ENCODE assay signal across 17 cellular contexts in genomic region chr19:43611788-43612187, GRCh38. TPM values are rescaled to one million over a fixed set of nuclear protein-coding genes. Genes with fewer than 3 reads are reported as not detected.
A peak's percentile ranks its signal among the peaks of the same experiment; 100 is the strongest.
DNase-seq lines count a peak whose midpoint lies in the region; ATAC-seq and TF ChIP-seq lines count a peak whose summit lies in the region.
"Had no signal": no experiment of that assay in that cellular context is flagged by ENCODE, and none has a peak within 500 bp of the region (broad histone marks: within the 10 kb centered on the region; RNA-seq: fewer than 3 reads in every experiment).

Gene SRRM5, plus strand, starts transcription at chr19:43612088. Its CDS starts 34 bp downstream, at chr19:43612122.

- peaks cover 11% of the 10 kb centered on the region for H3K36me3 ChIP-seq in CD4-positive, alpha-beta memory T cell (ENCODE audit: insufficient read depth, low read length)
- peaks cover 32% of the 10 kb centered on the region for H3K36me3 ChIP-seq in IMR-90 (ENCODE audit: control insufficient read depth, insufficient read depth, low read length)

- H3K4me3 Mint-ChIP-seq in CD4-positive, alpha-beta memory T cell = no peak within 1 kb of the TSS
- peak within 1 kb of the TSS in 1 of 5 experiments; percentile 29 for H3K4me3 Mint-ChIP-seq in brain
- H3K4me3 Mint-ChIP-seq in neural crest cell = peak within 1 kb of the TSS; percentile 14
- no peak within 1 kb of the TSS for H3K4me3 Mint-ChIP-seq in CD14-positive monocyte

- H3K9me1 ChIP-seq in IMR-90 (ENCODE audit: insufficient read depth, low read length) = peaks cover 9% of the 10 kb centered on the region

- TF ChIP-seq CTCF in IMR-90 (conservative IDR thresholded peaks at IDR 0.05; ENCODE audit: low read depth, low read length) = no peak
- TF ChIP-seq CTCF in brain (conservative IDR thresholded peaks at IDR 0.05) = no peak
- no peak for TF ChIP-seq CTCF in neural crest cell (conservative IDR thresholded peaks at IDR 0.05)
- no peak for TF ChIP-seq CTCF in CD14-positive monocyte (IDR thresholded peaks at IDR 0.05)

- H3K4me1 Mint-ChIP-seq in CD4-positive, alpha-beta memory T cell = peaks cover 7 to 22% (median 18%) of the 10 kb centered on the region in 4 donors
- H3K4me1 Mint-ChIP-seq in brain = peaks cover 50% of the 10 kb centered on the region
- peaks cover 19% of the 10 kb centered on the region for H3K4me1 Mint-ChIP-seq in neural crest cell
- peaks cover 9% of the 10 kb centered on the region for H3K4me1 Mint-ChIP-seq in CD14-positive monocyte

- H3K27ac Mint-ChIP-seq in CD4-positive, alpha-beta memory T cell = peak within 1 kb of the TSS in 4 of 7 donors; percentile 5 to 81 (median 60)
- H3K27ac Mint-ChIP-seq in brain (peak within 1 kb of the TSS in 4 of 5 experiments; percentile 69 to 92 (median 82)), neural crest cell (ENCODE audit: unreplicated experiment) (peak within 1 kb of the TSS; percentile 93), CD14-positive monocyte (no peak within 1 kb of the TSS)

- no peaks in the 10 kb centered on the region for H3K9me3 Mint-ChIP-seq in CD4-positive, alpha-beta memory T cell
- H3K9me3 Mint-ChIP-seq in brain = no peaks in the 10 kb centered on the region
- peaks cover 5% of the 10 kb centered on the region for H3K9me3 Mint-ChIP-seq in neural crest cell
- peaks cover 0 to 6% (median 0%) of the 10 kb centered on the region in 7 donors for H3K9me3 Mint-ChIP-seq in CD14-positive monocyte

- H3K4me1 ChIP-seq in CD4-positive, alpha-beta memory T cell (ENCODE audit: insufficient read depth, low read length) = peaks cover under 1% of the 10 kb centered on the region
- H3K4me1 ChIP-seq in IMR-90 (ENCODE audit: control insufficient read depth, insufficient read depth, low read length) = no peaks in the 10 kb centered on the region
- H3K4me1 ChIP-seq: Caco-2, tibial artery had no signal

- peaks cover 28 to 40% of the 10 kb centered on the region in 2 donors for H3K36me3 Mint-ChIP-seq in CD4-positive, alpha-beta memory T cell
- peaks cover 67% of the 10 kb centered on the region for H3K36me3 Mint-ChIP-seq in brain
- peaks cover 29% of the 10 kb centered on the region for H3K36me3 Mint-ChIP-seq in neural crest cell (ENCODE audit: low read depth)
- peaks cover 34 to 35% of the 10 kb centered on the region in 2 donors for H3K36me3 Mint-ChIP-seq in CD14-positive monocyte

- no peak within 1 kb of the TSS for H3K56ac ChIP-seq in IMR-90 (ENCODE audit: extremely low read depth, insufficient read depth, low read length)

- POLR2A ChIA-PET in CD4-positive, alpha-beta memory T cell (lab: Charles Lee; ENCODE audit: partially characterized antibody) = no interaction called here
- POLR2A ChIA-PET in IMR-90 (lab: Charles Lee; ENCODE audit: unreplicated experiment) = no interaction called here

- no peak for TF ChIP-seq RAD21 in IMR-90 (IDR thresholded peaks at IDR 0.05; ENCODE audit: low read length)

- H3K27ac ChIP-seq in CD4-positive, alpha-beta memory T cell (ENCODE audit: low read depth, low read length) = no peak within 1 kb of the TSS
- no peak within 1 kb of the TSS for H3K27ac ChIP-seq in IMR-90 (ENCODE audit: insufficient read depth, low read length)
- H3K27ac ChIP-seq: tibial artery had no signal

- no peak for DNase-seq in CD4-positive, alpha-beta memory T cell
- DNase-seq in IMR-90 (no peak), neural crest cell (ENCODE audit: low read depth, low spot score) (no peak), CD14-positive monocyte (ENCODE audit: low spot score) (no peak), NAMALWA (ENCODE audit: low spot score) (no peak)
- DNase-seq: adrenal gland; Caco-2; effector CD4-positive, alpha-beta T cell; KG1; NCI-H1930; occipital lobe; right cardiac atrium; stimulated activated CD4-positive, alpha-beta T cell treated with anti-CD3 and anti-CD28 coated beads, Interleukin-15, amount 100 ng/mL, for 24 hours; SW 1271; tibial artery had no signal

- H2AK5ac ChIP-seq in IMR-90 (ENCODE audit: low read depth, low read length) = no peak within 1 kb of the TSS; the same call in 1 of the 2 replicates

- H4K5ac ChIP-seq in IMR-90 (ENCODE audit: low read depth, low read length) = no peak within 1 kb of the TSS

- CTCF ChIA-PET in CD4-positive, alpha-beta memory T cell (lab: Charles Lee; ENCODE audit: partially characterized antibody) = no interaction called here
- CTCF ChIA-PET in IMR-90 (lab: Yijun Ruan, JAX) = no interaction called here

- no peak within 1 kb of the TSS for H2BK5ac ChIP-seq in IMR-90 (ENCODE audit: low read depth, low read length, poor library complexity, severe bottlenecking)

- H3K4me3 ChIP-seq in CD4-positive, alpha-beta memory T cell (ENCODE audit: low read length in 2 of 2) = no peak within 1 kb of the TSS
- H3K4me3 ChIP-seq in IMR-90 (ENCODE audit: insufficient read depth, low read depth, low read length) = no peak within 1 kb of the TSS
- H3K4me3 ChIP-seq: adrenal gland, tibial artery had no signal

- no TSS peak for BruUV-seq in IMR-90 (replicated peaks; lab: Mats Ljungman, UMichigan)

- no peak within 1 kb of the TSS for H2AFZ ChIP-seq in IMR-90 (replicated peaks; ENCODE audit: low read length, poor library complexity)

- H4K20me1 ChIP-seq in IMR-90 (ENCODE audit: insufficient read depth, low read length) = peaks cover 17% of the 10 kb centered on the region

- H4K8ac ChIP-seq in IMR-90 (ENCODE audit: low read depth in 2 of 2, low read length in 2 of 2) = no peak within 1 kb of the TSS

- H3K79me1 ChIP-seq in IMR-90 (ENCODE audit: low read depth in 1 of 2, low read length in 2 of 2) = peaks cover 28 to 66% of the 10 kb centered on the region in 2 experiments

- H2AK9ac ChIP-seq in IMR-90 (replicated peaks; ENCODE audit: low read depth, low read length, poor library complexity) = peak within 1 kb of the TSS; percentile 82

- dilution Hi-C loops in IMR-90 (cut with HindIII; ENCODE audit: low sequenced_read_pairs, unreplicated experiment) = no loop called here

- H3K9me3 ChIP-seq in CD4-positive, alpha-beta memory T cell (ENCODE audit: control insufficient read depth in 1 of 2, low read length in 2 of 2) = no peaks in the 10 kb centered on the region
- H3K9me3 ChIP-seq in IMR-90 (ENCODE audit: control insufficient read depth, insufficient read depth, low read length) = no peaks in the 10 kb centered on the region
- H3K9me3 ChIP-seq: adrenal gland, Caco-2, tibial artery had no signal

- no peak within 1 kb of the TSS for H4K91ac ChIP-seq in IMR-90 (ENCODE audit: insufficient read depth, low read depth, low read length)

- no peak within 1 kb of the TSS for H3K23ac ChIP-seq in IMR-90 (ENCODE audit: low read depth, low read length)

- no peak within 1 kb of the TSS for H3K4me2 ChIP-seq in IMR-90 (ENCODE audit: low read depth, low read length)

- H3K14ac ChIP-seq in IMR-90 (replicated peaks; ENCODE audit: low read depth, low read length) = no peak within 1 kb of the TSS

- in situ Hi-C loops in IMR-90 (cut with MboI; ENCODE audit: low sequenced_read_pairs) = no loop called here

- H3K9ac ChIP-seq in IMR-90 (ENCODE audit: low read depth, low read length) = no peak within 1 kb of the TSS

- ATAC-seq in IMR-90 (ENCODE audit: low read depth) = no peak
- no peak for ATAC-seq in GM19324 (IDR thresholded peaks at IDR 0.05; ENCODE audit: low FRiP score, unreplicated experiment)
- ATAC-seq: right cardiac atrium had no signal

- H2BK20ac ChIP-seq in IMR-90 (ENCODE audit: low read depth, low read length) = no peak within 1 kb of the TSS

- no peak within 1 kb of the TSS for H3K18ac ChIP-seq in IMR-90 (ENCODE audit: low read depth, low read length)

- WGBS in IMR-90 (ENCODE audit: extremely low coverage in 2 of 2, insufficient read length in 1 of 2), 2 experiments = 92% methylated on average over 2 of the region's 3 CpGs; no CpG with 5 or more reads in 1 of the 2 experiments

- no peak within 1 kb of the TSS for H3K4ac ChIP-seq in IMR-90 (ENCODE audit: low read depth, low read length)

- no peaks in the 10 kb centered on the region for H3K27me3 Mint-ChIP-seq in CD4-positive, alpha-beta memory T cell
- H3K27me3 Mint-ChIP-seq in brain (peaks cover 6% of the 10 kb centered on the region), neural crest cell (ENCODE audit: low read depth) (no peaks in the 10 kb centered on the region), CD14-positive monocyte (ENCODE audit: low read depth in 3 of 3) (peaks cover 0 to 5% (median 0%) of the 10 kb centered on the region in 3 donors)

- H2BK15ac ChIP-seq in IMR-90 (ENCODE audit: low read depth, low read length) = no peak within 1 kb of the TSS

- no peak for TF ChIP-seq POLR2A in IMR-90 (IDR thresholded peaks at IDR 0.05; ENCODE audit: low read depth, low read length)

- no peak within 1 kb of the TSS for H2BK120ac ChIP-seq in IMR-90 (ENCODE audit: low read depth, low read length)

- H3K27me3 ChIP-seq in CD4-positive, alpha-beta memory T cell (ENCODE audit: insufficient read depth, low read length) = no peaks in the 10 kb centered on the region
- no peaks in the 10 kb centered on the region for H3K27me3 ChIP-seq in IMR-90 (ENCODE audit: control insufficient read depth, insufficient read depth, low read length)
- H3K27me3 ChIP-seq: adrenal gland, tibial artery had no signal

- intact Hi-C loops in CD4-positive, alpha-beta memory T cell (cut with micrococcal nuclease) = no loop called here
- intact Hi-C loops in IMR-90 (cut with micrococcal nuclease) = no loop called here
- intact Hi-C loops in CD14-positive monocyte (cut with micrococcal nuclease) = no loop called here

TF ChIP-seq in IMR-90, 13 proteins besides CTCF, POLR2A, EP300 and RAD21 (continues in another document):
- no peak for TF ChIP-seq BHLHE40 (IDR thresholded peaks at IDR 0.05; ENCODE audit: low read depth, low read length)
- TF ChIP-seq CHD1 (IDR thresholded peaks at IDR 0.05; ENCODE audit: low read depth, low read length) = no peak
- no peak for TF ChIP-seq NFE2L2 (IDR thresholded peaks at IDR 0.05; ENCODE audit: low read depth, low read length)
- no peak for TF ChIP-seq CEBPB (IDR thresholded peaks at IDR 0.05; ENCODE audit: low read depth, low read length)
- TF ChIP-seq SMC3 (IDR thresholded peaks at IDR 0.05; ENCODE audit: low read depth, low read length) = no peak
- TF ChIP-seq MAZ (IDR thresholded peaks at IDR 0.05; ENCODE audit: borderline replicate concordance, low read depth, low read length) = no peak

RNA-seq across cellular contexts. Expression of gene SRRM5, which starts in this region (rescaled TPM):
- total RNA-seq in CD4-positive, alpha-beta memory T cell = under 1 TPM; 0.83 to 0.99 TPM
- under 1 TPM in 1 of 2 donors, not detected in 1; 0.10 TPM for polyA plus RNA-seq in CD4-positive, alpha-beta memory T cell
- total RNA-seq in IMR-90 (2012; rRNA removed) (not detected in 2 replicates), neural crest cell (0.41 and 0.51 TPM in 2 replicates)
- polyA plus RNA-seq in IMR-90 (2012; rRNA removed) (0.10 TPM in 2 replicates), brain (ENCODE audit: insufficient read depth, low read depth, low replicate concordance) (not detected), CD14-positive monocyte (not detected)
- polyA plus RNA-seq in IMR-90 (2012; cell fraction: cytosol; rRNA removed) = 0.02 TPM in 1 of 2 replicates, not detected in the other
- polyA plus RNA-seq in IMR-90 (2012; cell fraction: nucleus; rRNA removed; ENCODE audit: low replicate concordance) = 0.47 and 1.0 TPM in 2 replicates
- total RNA-seq: occipital lobe had no signal

Comparison
In these comparisons a context has a peak if more than half of its experiments do, and no peak if none do; other contexts are left out.
1. H3K27ac Mint-ChIP-seq: peak in CD4-positive, alpha-beta memory T cell (4 of 7), brain (4 of 5) and neural crest cell (single experiment); none in CD14-positive monocyte (0 of 7).